ENCODE assay signal across 13 cellular contexts in the genomic region with DNA sequence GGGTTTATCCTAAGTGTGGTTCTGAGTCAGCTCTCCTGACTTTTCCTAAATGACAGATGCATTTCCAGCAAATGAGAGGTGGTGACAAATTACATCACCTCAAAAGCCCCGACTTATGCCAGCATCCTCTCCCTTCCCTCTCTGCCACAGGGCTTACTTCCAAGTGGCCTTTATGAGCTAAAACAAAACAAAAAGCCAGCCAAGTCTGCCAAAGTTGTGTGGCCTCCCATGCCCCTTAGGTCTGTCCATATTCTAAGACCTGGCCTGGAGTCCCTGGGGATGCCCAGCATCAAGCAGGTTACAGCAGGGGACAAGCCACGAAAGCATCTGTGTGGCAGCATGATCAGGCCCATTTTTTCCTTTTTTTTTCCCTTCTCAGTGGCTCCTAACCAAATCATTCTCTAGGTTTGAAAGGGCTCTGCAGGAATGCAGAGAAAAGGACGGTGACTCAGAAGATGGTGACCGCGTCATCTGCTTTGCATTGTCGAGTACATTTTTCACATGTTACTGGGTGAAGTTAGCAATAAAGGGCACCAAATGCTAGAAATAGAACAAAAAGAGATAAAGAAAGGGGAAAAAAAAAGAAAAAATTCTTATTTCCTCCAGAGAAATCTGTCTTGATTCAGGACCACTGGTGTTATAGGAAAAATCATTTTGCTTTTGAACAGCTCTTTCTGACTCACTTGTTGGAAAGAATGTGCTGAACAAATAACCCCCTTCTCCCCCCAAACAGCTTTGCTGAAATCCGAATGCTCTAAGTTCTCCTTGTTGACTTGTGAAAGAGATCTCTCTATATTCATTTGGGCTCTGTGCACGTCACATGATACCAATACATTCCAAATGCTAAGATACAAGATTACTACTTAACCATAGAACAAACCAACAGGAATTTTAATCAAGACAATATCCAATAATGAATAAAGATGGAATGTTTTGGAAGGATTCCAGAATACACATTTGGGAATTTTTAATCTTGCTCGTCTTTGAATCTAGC.
A peak's percentile ranks its signal among the peaks of the same experiment; 100 is the strongest.
DNase-seq lines count a peak whose midpoint lies in the region; FAIRE-seq and TF ChIP-seq lines count a peak whose summit lies in the region.
"Had no signal": no experiment of that assay in that cellular context is flagged by ENCODE, and none has a peak within 500 bp of the region (broad histone marks: within the 10 kb centered on the region; RNA-seq: fewer than 3 reads in every experiment).

No MANE protein-coding gene starts in this region.

- TF ChIP-seq CTCF in AG04450 (IDR thresholded peaks at IDR 0.05; ENCODE audit: low read depth, low read length) (no peak), chondrocyte (IDR thresholded peaks at IDR 0.05) (no peak), mesothelial cell of epicardium (IDR thresholded peaks at IDR 0.05; ENCODE audit: unreplicated experiment) (no peak), nephron progenitor cell (IDR thresholded peaks at IDR 0.05) (no peak)

- peak; percentile 75 for DNase-seq in AG04450 (ENCODE audit: low read depth, low spot score)
- no peak for DNase-seq in chondrocyte (ENCODE audit: low spot score)
- DNase-seq in mesothelial cell of epicardium (ENCODE audit: low spot score in 2 of 2, unreplicated experiment in 2 of 2), result no peak
- no peak for DNase-seq in NCI-H187 treated with DMSO at 0.1 percent for 48 hours (lab: John Stamatoyannopoulos, UW)
- no peak for DNase-seq in dermis blood vessel endothelial cell
- DNase-seq in frontal cortex (ENCODE audit: low spot score in 2 of 2), result no peak
- no peak for DNase-seq in nephron progenitor cell
- DNase-seq: activated CD4-positive, alpha-beta T cell treated with anti-CD3 and anti-CD28 coated beads for 36 hours; activated naive CD8-positive, alpha-beta T cell treated with anti-CD3 and anti-CD28 coated beads, Interleukin-2, amount 10 ng/mL, durations not matched to agents 7 days and 5 days; CD4-positive, alpha-beta T cell; glutamatergic neuron; psoas muscle had no signal

- peaks cover 8% of the 10 kb centered on the region for H3K4me1 ChIP-seq in HUES48 (ENCODE audit: control insufficient read depth, insufficient read depth, low read length)
- H3K4me1 ChIP-seq: psoas muscle had no signal

- POLR2A ChIA-PET in AG04450 (lab: Yijun Ruan, JAX), result interaction anchor here (0.7 kb wide), 1 partner anchor 9 kb away, joined by 3 read pairs; no protein-coding TSS in a partner anchor

- H3K27ac Mint-ChIP-seq in chondrocyte (ENCODE audit: unreplicated experiment) (peak overlapping the region; percentile 89), mesothelial cell of epicardium (peak overlapping the region; percentile 70), nephron progenitor cell (no peak overlapping the region)
- H3K27ac Mint-ChIP-seq: activated CD4-positive, alpha-beta T cell treated with anti-CD3 and anti-CD28 coated beads for 36 hours; activated naive CD8-positive, alpha-beta T cell treated with anti-CD3 and anti-CD28 coated beads, Interleukin-2, amount 10 ng/mL, durations not matched to agents 7 days and 5 days; CD4-positive, alpha-beta T cell had no signal

- H3K4me1 Mint-ChIP-seq in chondrocyte (ENCODE audit: low read depth), result peaks cover 19% of the 10 kb centered on the region
- H3K4me1 Mint-ChIP-seq in mesothelial cell of epicardium, result peaks cover 70% of the 10 kb centered on the region
- H3K4me1 Mint-ChIP-seq in nephron progenitor cell, result peaks cover 20% of the 10 kb centered on the region
- H3K4me1 Mint-ChIP-seq: activated CD4-positive, alpha-beta T cell treated with anti-CD3 and anti-CD28 coated beads for 36 hours; activated naive CD8-positive, alpha-beta T cell treated with anti-CD3 and anti-CD28 coated beads, Interleukin-2, amount 10 ng/mL, durations not matched to agents 7 days and 5 days had no signal

- H3K9me3 Mint-ChIP-seq in chondrocyte (ENCODE audit: low read depth), result peaks cover under 1% of the 10 kb centered on the region
- no peaks in the 10 kb centered on the region for H3K9me3 Mint-ChIP-seq in mesothelial cell of epicardium
- no peaks in the 10 kb centered on the region for H3K9me3 Mint-ChIP-seq in nephron progenitor cell
- H3K9me3 Mint-ChIP-seq: activated naive CD8-positive, alpha-beta T cell treated with anti-CD3 and anti-CD28 coated beads, Interleukin-2, amount 10 ng/mL, durations not matched to agents 7 days and 5 days; CD4-positive, alpha-beta T cell had no signal

- H3K36me3 Mint-ChIP-seq in chondrocyte (ENCODE audit: low read depth), result no peaks in the 10 kb centered on the region
- no peaks in the 10 kb centered on the region for H3K36me3 Mint-ChIP-seq in mesothelial cell of epicardium
- H3K36me3 Mint-ChIP-seq in nephron progenitor cell (ENCODE audit: low read depth), result no peaks in the 10 kb centered on the region
- H3K36me3 Mint-ChIP-seq: activated naive CD8-positive, alpha-beta T cell treated with anti-CD3 and anti-CD28 coated beads, Interleukin-2, amount 10 ng/mL, durations not matched to agents 7 days and 5 days had no signal

- CTCF ChIA-PET in AG04450 (lab: Charles Lee), result interaction anchor here (1.4 to 2.2 kb wide), 2 partner anchors 622 to 666 kb away, joined by 4 to 5 read pairs; no protein-coding TSS in a partner anchor

- H3K9me3 ChIP-seq in AG04450 (ENCODE audit: control insufficient read depth, insufficient read depth, low read length) (no peaks in the 10 kb centered on the region), HUES48 (ENCODE audit: control insufficient read depth, insufficient read depth, low read length) (no peaks in the 10 kb centered on the region)
- H3K9me3 ChIP-seq: psoas muscle had no signal

- peak overlapping the region; percentile 1 for H3K4me3 Mint-ChIP-seq in chondrocyte (ENCODE audit: unreplicated experiment)
- peak overlapping the region; percentile 5 for H3K4me3 Mint-ChIP-seq in mesothelial cell of epicardium
- no peak overlapping the region for H3K4me3 Mint-ChIP-seq in nephron progenitor cell
- H3K4me3 Mint-ChIP-seq: activated CD4-positive, alpha-beta T cell treated with anti-CD3 and anti-CD28 coated beads for 36 hours; activated naive CD8-positive, alpha-beta T cell treated with anti-CD3 and anti-CD28 coated beads, Interleukin-2, amount 10 ng/mL, durations not matched to agents 7 days and 5 days; CD4-positive, alpha-beta T cell had no signal

- FAIRE-seq in frontal cortex (lab: Jason Lieb, UNC), result no peak

- H3K27me3 Mint-ChIP-seq in chondrocyte (ENCODE audit: low read depth) (peaks cover 13% of the 10 kb centered on the region), mesothelial cell of epicardium (ENCODE audit: low read depth) (no peaks in the 10 kb centered on the region), nephron progenitor cell (ENCODE audit: low read depth, poor library complexity) (peaks cover 19% of the 10 kb centered on the region)

- no peaks in the 10 kb centered on the region for H3K36me3 ChIP-seq in HUES48 (ENCODE audit: control insufficient read depth, insufficient read depth, low read length)

- H3K9ac ChIP-seq in HUES48 (ENCODE audit: low read depth, low read length), result no peak overlapping the region

- H3K27me3 ChIP-seq in AG04450 (ENCODE audit: control insufficient read depth, insufficient read depth, low read length), result no peaks in the 10 kb centered on the region
- H3K27me3 ChIP-seq in HUES48 (ENCODE audit: control insufficient read depth, insufficient read depth, low read length), result no peaks in the 10 kb centered on the region

- peak overlapping the region; percentile 92 for H3K27ac ChIP-seq in AG04450 (ENCODE audit: low read depth, low read length)
- H3K27ac ChIP-seq in HUES48 (ENCODE audit: low read depth, low read length), result peak overlapping the region; percentile 81
- H3K27ac ChIP-seq: psoas muscle had no signal

- H3K4me3 ChIP-seq in AG04450 (ENCODE audit: low read depth, low read length) (0 out of 2 replicates have a peak overlapping the region, but pooled peaks have one; percentile 5), HUES48 (ENCODE audit: low read depth, low read length) (no peak overlapping the region)
- H3K4me3 ChIP-seq: psoas muscle had no signal
